ENCODE assay signal across 20 cellular contexts in genomic region chr16:23353440-23353839, GRCh38. TPM values are rescaled to one million over a fixed set of nuclear protein-coding genes. Genes with fewer than 3 reads are reported as not detected.
DNase-seq lines count a peak whose midpoint lies in the region; TF ChIP-seq lines count a peak whose summit lies in the region.
"Had no signal": no experiment of that assay in that cellular context is flagged by ENCODE, and none has a peak within 500 bp of the region (broad histone marks: within the 10 kb centered on the region; RNA-seq: fewer than 3 reads in every experiment).

No MANE protein-coding gene starts in this region.

- H3K18ac ChIP-seq in neuronal stem cell (ENCODE audit: low read length), result no peak overlapping the region

- H4K8ac ChIP-seq in neuronal stem cell (ENCODE audit: low read depth, low read length), result no peak overlapping the region

- TF ChIP-seq RAD21 in Ishikawa (IDR thresholded peaks at IDR 0.05; ENCODE audit: low read depth), result no peak

- no peak overlapping the region for H3K23ac ChIP-seq in neuronal stem cell (ENCODE audit: low read depth, low read length, poor library complexity)

- H2AK5ac ChIP-seq in neuronal stem cell (ENCODE audit: low read depth, low read length), result no peak overlapping the region

- no peak overlapping the region for H3K4me3 ChIP-seq in neuronal stem cell (ENCODE audit: low read length in 2 of 2)
- H3K4me3 ChIP-seq: BLaER1, GM23248, SK-N-MC had no signal

- H2BK15ac ChIP-seq in neuronal stem cell (ENCODE audit: low read length), result no peak overlapping the region

- DNase-seq in CMK (ENCODE audit: low read depth), result peak; percentile 2
- DNase-seq in RPMI8226, result peak; percentile 44
- DNase-seq in neuronal stem cell (ENCODE audit: low spot score), result no peak
- no peak for DNase-seq in RKO (ENCODE audit: low spot score)
- no peak for DNase-seq in stimulated activated CD4-positive, alpha-beta T cell treated with anti-CD3 and anti-CD28 coated beads, Interleukin-4, amount 100 ng/mL, for 4 hours
- DNase-seq in stimulated activated CD4-positive, alpha-beta T cell treated with anti-CD3 and anti-CD28 coated beads, Interleukin-2, amount 100 ng/mL, for 48 hours, result no peak
- no peak for DNase-seq in effector CD4-positive, alpha-beta T cell
- DNase-seq: Calu3; CD4-positive, alpha-beta memory T cell; DMS53; GM23248; KBM-7; NCI-H1436; NCI-H1930; NCI-H446 treated with DMSO at 0.1 percent for 48 hours; NCI-H69; SHP77 had no signal

- peak overlapping the region; percentile 30 for H2AFZ ChIP-seq in neuronal stem cell (ENCODE audit: low read length)
- H2AFZ ChIP-seq: GM23248 had no signal

- no peak overlapping the region for H4K91ac ChIP-seq in neuronal stem cell (ENCODE audit: low read depth, low read length, poor library complexity)

- no peak overlapping the region for H3K4me2 ChIP-seq in neuronal stem cell (ENCODE audit: insufficient read depth, low read length, poor library complexity, severe bottlenecking)
- H3K4me2 ChIP-seq: BLaER1 had no signal

- H3K27ac ChIP-seq in neuronal stem cell (replicated peaks; ENCODE audit: low read length), result no peak overlapping the region
- H3K27ac ChIP-seq: BLaER1, GM23248, SK-N-MC had no signal

- no peak overlapping the region for H3K4ac ChIP-seq in neuronal stem cell (ENCODE audit: low read length)

- no peak for TF ChIP-seq EP300 in Ishikawa (IDR thresholded peaks at IDR 0.05; ENCODE audit: borderline replicate concordance)

- H3K9me3 ChIP-seq in neuronal stem cell (replicated peaks in 1 of 2; ENCODE audit: control insufficient read depth in 2 of 2, insufficient read depth in 1 of 2, low read depth in 1 of 2, low read length in 2 of 2), result no peaks in the 10 kb centered on the region
- H3K9me3 ChIP-seq: BLaER1 had no signal

- H3K36me3 ChIP-seq in neuronal stem cell (replicated peaks in 1 of 2; ENCODE audit: control insufficient read depth in 2 of 2, insufficient read depth in 2 of 2, low read length in 2 of 2), result no peaks in the 10 kb centered on the region
- H3K36me3 ChIP-seq: BLaER1 had no signal

- no peaks in the 10 kb centered on the region for H3K4me1 ChIP-seq in neuronal stem cell (ENCODE audit: control insufficient read depth in 2 of 2, insufficient read depth in 1 of 2, low read depth in 1 of 2, low read length in 2 of 2)
- H3K4me1 ChIP-seq: BLaER1 had no signal

- H3K9ac ChIP-seq in neuronal stem cell (ENCODE audit: low read depth, low read length, poor library complexity), result no peak overlapping the region
- H3K9ac ChIP-seq: BLaER1, GM23248 had no signal

- H3K79me1 ChIP-seq in neuronal stem cell (ENCODE audit: low read depth, low read length), result no peaks in the 10 kb centered on the region

- no peak overlapping the region for H2BK5ac ChIP-seq in neuronal stem cell (ENCODE audit: low read length)

- no peak overlapping the region for H3K14ac ChIP-seq in neuronal stem cell (ENCODE audit: low read length)

- peaks cover 0 to 2% (median 0%) of the 10 kb centered on the region in 3 experiments for H3K27me3 ChIP-seq in neuronal stem cell (ENCODE audit: control insufficient read depth in 3 of 3, insufficient read depth in 3 of 3, low read depth in 1 of 3, low read length in 3 of 3)
- H3K27me3 ChIP-seq: BLaER1 had no signal

- H2BK12ac ChIP-seq in neuronal stem cell (ENCODE audit: low read length), result no peak overlapping the region

- H2BK120ac ChIP-seq in neuronal stem cell (ENCODE audit: low read depth, low read length), result no peak overlapping the region

TF ChIP-seq in Ishikawa, 13 proteins besides CTCF, POLR2A, EP300 and RAD21:
- peak; percentile 63; the same call in 1 of the 2 replicates for TF ChIP-seq USF1 (IDR thresholded peaks at IDR 0.05)
- TF ChIP-seq FOXM1 (IDR thresholded peaks at IDR 0.05; ENCODE audit: borderline replicate concordance, low read depth), result no peak

RNA-seq across cellular contexts. Expression of gene SCNN1B, which starts 51.3 kb away (rescaled TPM):
- 0.01 TPM for polyA plus RNA-seq in neuronal stem cell (2013, experiment 1 of 2)
- polyA plus RNA-seq in neuronal stem cell (2013, experiment 2 of 2), result 0.01 TPM
- polyA plus RNA-seq: CD4-positive, alpha-beta memory T cell; GM23248 had no signal

Comparison
In these comparisons a context has a peak if more than half of its experiments do, and no peak if none do; other contexts are left out.
1. DNase-seq: peak in CMK (single experiment) and RPMI8226 (single experiment); none in neuronal stem cell (single experiment), RKO (single experiment), stimulated activated CD4-positive, alpha-beta T cell treated with anti-CD3 and anti-CD28 coated beads, Interleukin-4, amount 100 ng/mL, for 4 hours (0 of 2), stimulated activated CD4-positive, alpha-beta T cell treated with anti-CD3 and anti-CD28 coated beads, Interleukin-2, amount 100 ng/mL, for 48 hours (0 of 2) and effector CD4-positive, alpha-beta T cell (single experiment).